7 cellular contexts compared by ENCODE assay signal in the genomic region with DNA sequence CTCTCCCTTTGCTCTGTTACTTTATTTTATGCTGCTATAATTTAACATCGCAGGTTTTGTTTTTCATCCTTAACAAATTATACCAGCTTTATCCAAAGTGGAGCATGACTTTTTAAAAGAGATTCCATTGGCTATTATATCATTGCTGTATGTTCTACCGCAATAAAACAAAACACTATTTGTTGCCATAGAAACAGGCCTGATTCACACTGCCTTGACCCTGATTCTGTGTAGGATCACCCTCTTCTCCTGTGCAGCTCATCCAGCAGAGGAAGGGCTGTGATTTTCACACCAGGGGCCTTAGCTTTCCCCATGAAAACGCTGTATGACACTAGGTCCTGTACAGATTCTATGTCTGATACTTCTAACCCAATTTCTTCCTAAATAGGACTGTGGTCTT. TPM values are rescaled to one million over a fixed set of nuclear protein-coding genes. Genes with fewer than 3 reads are reported as not detected.
DNase-seq lines count a peak whose midpoint lies in the region; FAIRE-seq and TF ChIP-seq lines count a peak whose summit lies in the region.
"Not testable (repeated sequence)": the region's sequence is repeated elsewhere in the genome, so short reads cannot be mapped to it uniquely, and the experiment has no call there.

No MANE protein-coding gene starts in this region.

- peak overlapping the region; percentile 71 for H3K27ac Mint-ChIP-seq in osteocyte (ENCODE audit: unreplicated experiment)

- H4K20me1 ChIP-seq in endothelial cell of umbilical vein (replicated peaks; ENCODE audit: control insufficient read depth, extremely low read depth, insufficient read depth, low read length) = not testable (repeated sequence)

- POLR2A ChIA-PET in HEK293 (lab: Yijun Ruan, JAX); endothelial cell of umbilical vein (lab: Charles Lee): not testable (repeated sequence)

- H3K36me3 Mint-ChIP-seq in osteocyte (ENCODE audit: unreplicated experiment) = not testable (repeated sequence)

- H3K27ac ChIP-seq in HEK293 (ENCODE audit: extremely low read depth, low read depth, low read length); endothelial cell of umbilical vein (ENCODE audit: insufficient read depth, low read depth, low read length): not testable (repeated sequence)

- H3K4me3 ChIP-seq in HEK293 (ENCODE audit: low read depth, low read length); endothelial cell of umbilical vein (replicated peaks in 1 of 3; ENCODE audit: insufficient read depth in 1 of 3, low read depth in 1 of 3, low read length in 3 of 3): not testable (repeated sequence)

- H3K79me2 ChIP-seq in endothelial cell of umbilical vein (ENCODE audit: control insufficient read depth, insufficient read depth, low read length) = not testable (repeated sequence)

- not testable (repeated sequence) for FAIRE-seq in endothelial cell of umbilical vein (lab: Jason Lieb, UNC)

- DNase-seq in AG20443 (ENCODE audit: low spot score) = peak; percentile 84
- peak; percentile 31 for DNase-seq in NCI-H748 treated with DMSO at 0.1 percent for 48 hours (lab: John Stamatoyannopoulos, UW)
- DNase-seq in amniotic stem cell (lab: John Stamatoyannopoulos, UW) = peak; percentile 52
- peak; percentile 41 for DNase-seq in endothelial cell of umbilical vein (ENCODE audit: low read depth, low spot score)
- peak; percentile 87 for DNase-seq in iris pigment epithelial cell (ENCODE audit: low read depth)
- DNase-seq in osteocyte (ENCODE audit: extremely low spot score, unreplicated experiment) = not testable (repeated sequence)

- CTCF ChIA-PET in HEK293 (lab: Yijun Ruan, JAX) (interaction anchor here (1.0 to 1.3 kb wide), 2 partner anchors 13 to 15 kb away, joined by 4 to 5 read pairs; no protein-coding TSS in a partner anchor), endothelial cell of umbilical vein (lab: Charles Lee) (interaction anchor here (1.0 to 1.9 kb wide), 2 partner anchors 13 to 15 kb away, joined by 4 to 6 read pairs; no protein-coding TSS in a partner anchor)

- dilution Hi-C loops in endothelial cell of umbilical vein (cut with MboI; ENCODE audit: extremely low pct_ligation_motif_present, low sequenced_read_pairs) = not testable (repeated sequence)

- intact Hi-C loops in endothelial cell of umbilical vein (cut with micrococcal nuclease) = not testable (repeated sequence)

- not testable (repeated sequence) for H3K4me2 ChIP-seq in endothelial cell of umbilical vein (ENCODE audit: insufficient read depth, low read length)

- H3K27me3 Mint-ChIP-seq in osteocyte (ENCODE audit: unreplicated experiment) = not testable (repeated sequence)

- not testable (repeated sequence) for H3K4me3 Mint-ChIP-seq in osteocyte (ENCODE audit: unreplicated experiment)

- H3K9me3 ChIP-seq in HEK293 (ENCODE audit: control insufficient read depth, insufficient read depth, low read depth, low read length); endothelial cell of umbilical vein (replicated peaks; ENCODE audit: control insufficient read depth, insufficient read depth, low read length): not testable (repeated sequence)

- not testable (repeated sequence) for H3K4me1 ChIP-seq in HEK293 (ENCODE audit: control insufficient read depth, insufficient read depth, low read length); endothelial cell of umbilical vein (ENCODE audit: control insufficient read depth, extremely low read depth, insufficient read depth, low read length)

- H2AFZ ChIP-seq in endothelial cell of umbilical vein (ENCODE audit: low read depth, low read length) = not testable (repeated sequence)

- BruUV-seq in endothelial cell of umbilical vein (replicated peaks; lab: Mats Ljungman, UMichigan) = not testable (repeated sequence)

- not testable (repeated sequence) for TF ChIP-seq CTCF in HEK293 (tag by site-specific recombination; IDR thresholded peaks at IDR 0.05); endothelial cell of umbilical vein (IDR thresholded peaks at IDR 0.05; ENCODE audit: extremely low read depth in 1 of 2, insufficient read depth in 1 of 2, low read depth in 1 of 2, low read length in 2 of 2); osteocyte (IDR thresholded peaks at IDR 0.05)

- H3K27me3 ChIP-seq in endothelial cell of umbilical vein (ENCODE audit: control insufficient read depth in 2 of 2, insufficient read depth in 2 of 2, low read length in 2 of 2) = not testable (repeated sequence)

- TF ChIP-seq POLR2A in endothelial cell of umbilical vein (IDR thresholded peaks at IDR 0.05; ENCODE audit: low read depth, low read length) = not testable (repeated sequence)

- not testable (repeated sequence) for H3K9ac ChIP-seq in endothelial cell of umbilical vein (replicated peaks; ENCODE audit: extremely low read depth, insufficient read depth, low read length)

- not testable (repeated sequence) for H3K36me3 ChIP-seq in HEK293 (ENCODE audit: control insufficient read depth in 2 of 2, insufficient read depth in 1 of 2, low read length in 2 of 2); endothelial cell of umbilical vein (ENCODE audit: control insufficient read depth in 2 of 2, extremely low read depth in 1 of 2, insufficient read depth in 2 of 2, low read length in 2 of 2)

- not testable (repeated sequence) for H3K9me1 ChIP-seq in endothelial cell of umbilical vein (replicated peaks; ENCODE audit: control insufficient read depth, extremely low read depth, insufficient read depth, low read length)

- H3K4me1 Mint-ChIP-seq in osteocyte (ENCODE audit: unreplicated experiment) = peaks cover 24% of the 10 kb centered on the region

- H3K9me3 Mint-ChIP-seq in osteocyte (ENCODE audit: unreplicated experiment) = not testable (repeated sequence)

TF ChIP-seq in HEK293, 187 proteins besides CTCF, POLR2A, EP300 and RAD21:
- TF ChIP-seq ZNF394 (tag by site-specific recombination; IDR thresholded peaks at IDR 0.05; ENCODE audit: borderline replicate concordance) = peak; percentile 23; the same call in 1 of the 2 replicates
TF ChIP-seq in HEK293: peak in this region for 1; not testable (repeated sequence) for 186.

RNA-seq across cellular contexts. Expression of gene SPTLC1, which starts 38.3 kb away (rescaled TPM):
- total RNA-seq in endothelial cell of umbilical vein (64.6 and 68.5 TPM in 2 replicates), osteocyte (90.7 and 93.9 TPM in 2 replicates)
- polyA plus RNA-seq in endothelial cell of umbilical vein = 29.2 and 35.9 TPM in 2 replicates
- polyA plus RNA-seq in endothelial cell of umbilical vein (2011; cell fraction: cytosol; rRNA removed) = 42.9 and 43.1 TPM in 2 replicates
- polyA plus RNA-seq in endothelial cell of umbilical vein (2011; cell fraction: nucleus; rRNA removed) = 52.1 and 62.9 TPM in 2 replicates
- polyA plus RNA-seq in endothelial cell of umbilical vein (2012) = 61.1 and 73.3 TPM in 2 replicates
- 74.6 and 96.0 TPM in 2 replicates for polyA minus RNA-seq in endothelial cell of umbilical vein
- polyA minus RNA-seq in endothelial cell of umbilical vein (2011; cell fraction: cytosol; rRNA and poly(A)+ RNA removed) = 24.8 TPM
- polyA minus RNA-seq in endothelial cell of umbilical vein (2011; cell fraction: nucleus; rRNA and poly(A)+ RNA removed) = 60.0 and 80.1 TPM in 2 replicates
